Comparison of ENCODE assay signal across 9 cellular contexts in the genomic region with DNA sequence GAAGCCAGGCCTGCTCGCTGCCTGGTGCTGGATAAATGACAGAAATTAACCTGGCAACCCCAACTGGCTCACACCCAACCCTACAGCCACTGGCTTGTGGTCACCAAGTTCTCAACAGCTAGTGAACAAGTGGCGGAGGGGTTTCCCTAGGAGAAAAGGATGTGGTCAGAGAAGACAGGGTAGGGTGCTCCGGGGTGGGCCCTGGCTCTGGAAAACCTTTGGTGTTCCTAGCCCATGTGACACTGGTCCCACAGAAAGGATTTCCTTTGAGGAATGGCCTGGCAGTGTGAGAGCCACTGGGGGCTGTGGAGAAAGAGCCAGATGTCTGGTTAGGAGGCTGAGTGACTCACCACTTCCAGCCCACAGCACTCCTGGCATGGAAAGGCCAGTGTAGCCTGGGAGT. TPM values are rescaled to one million over a fixed set of nuclear protein-coding genes. Genes with fewer than 3 reads are reported as not detected.
A peak's percentile ranks its signal among the peaks of the same experiment; 100 is the strongest.
DNase-seq lines count a peak whose midpoint lies in the region; ATAC-seq, FAIRE-seq and TF ChIP-seq lines count a peak whose summit lies in the region.
"Had no signal": no experiment of that assay in that cellular context is flagged by ENCODE, and none has a peak within 500 bp of the region (broad histone marks: within the 10 kb centered on the region; RNA-seq: fewer than 3 reads in every experiment).

No MANE protein-coding gene starts in this region.

- H3K4me3 ChIP-seq in Loucy (ENCODE audit: low read length, poor library complexity, severe bottlenecking): no peak overlapping the region
- H3K4me3 ChIP-seq in bronchial epithelial cell (ENCODE audit: low read depth, low read length): no peak overlapping the region

- no peaks in the 10 kb centered on the region for H3K36me3 ChIP-seq in Loucy (ENCODE audit: insufficient read depth, low read length)
- no peaks in the 10 kb centered on the region for H3K36me3 ChIP-seq in bronchial epithelial cell (ENCODE audit: control insufficient read depth, insufficient read depth, low read length)

- no peaks in the 10 kb centered on the region for H3F3A ChIP-seq in Loucy (ENCODE audit: low read depth)

- H3K9ac ChIP-seq in Loucy (ENCODE audit: low read depth, low read length, poor library complexity, severe bottlenecking): no peak overlapping the region

- peak overlapping the region in 8 of 10 donors; percentile 47 to 89 (median 69) for H3K27ac Mint-ChIP-seq in naive thymus-derived CD8-positive, alpha-beta T cell

- peaks cover 33 to 83% (median 79%) of the 10 kb centered on the region in 4 donors for H3K4me1 Mint-ChIP-seq in naive thymus-derived CD8-positive, alpha-beta T cell

- POLR2A ChIA-PET in naive thymus-derived CD8-positive, alpha-beta T cell (lab: Charles Lee): interaction anchor here (1.1 to 2.0 kb wide), 3 partner anchors 11 to 18 kb away, joined by 3 to 5 read pairs (median 4); no protein-coding TSS in a partner anchor

- H3K27me3 ChIP-seq in Loucy (ENCODE audit: insufficient read depth, low read length, poor library complexity, severe bottlenecking) (no peaks in the 10 kb centered on the region), bronchial epithelial cell (ENCODE audit: control insufficient read depth, insufficient read depth, low read length) (peaks cover 1% of the 10 kb centered on the region)

- peaks cover 16% of the 10 kb centered on the region for H3K4me1 ChIP-seq in Loucy (ENCODE audit: insufficient read depth, low read length, poor library complexity, severe bottlenecking)

- no peaks in the 10 kb centered on the region for H3K27me3 Mint-ChIP-seq in naive thymus-derived CD8-positive, alpha-beta T cell

- no peaks in the 10 kb centered on the region for H3K9me3 Mint-ChIP-seq in naive thymus-derived CD8-positive, alpha-beta T cell

- H3K36me3 Mint-ChIP-seq in naive thymus-derived CD8-positive, alpha-beta T cell: peaks cover 0 to 37% (median 1%) of the 10 kb centered on the region in 3 donors

- peak; percentile 41 to 60 for ATAC-seq in naive thymus-derived CD8-positive, alpha-beta T cell
- ATAC-seq in HG03457 (IDR thresholded peaks at IDR 0.05; ENCODE audit: unreplicated experiment) (no peak), HG03159 (IDR thresholded peaks at IDR 0.05; ENCODE audit: unreplicated experiment) (no peak), GM21515 (IDR thresholded peaks at IDR 0.05; ENCODE audit: unreplicated experiment) (no peak)

- H3K9me2 ChIP-seq in Loucy (replicated peaks; ENCODE audit: low read depth, low read length): no peaks in the 10 kb centered on the region

- no peak overlapping the region for H2AFZ ChIP-seq in Loucy (ENCODE audit: low read length)

- no peak for FAIRE-seq in bronchial epithelial cell (lab: Jason Lieb, UNC)
- FAIRE-seq: endometrium had no signal

- TF ChIP-seq CTCF in Loucy (conservative IDR thresholded peaks at IDR 0.05; ENCODE audit: low read length) (no peak), bronchial epithelial cell (IDR thresholded peaks at IDR 0.05; ENCODE audit: insufficient read depth, low read length, severe bottlenecking) (no peak)

- peak overlapping the region in 2 of 10 donors; percentile 10 to 14 for H3K4me3 Mint-ChIP-seq in naive thymus-derived CD8-positive, alpha-beta T cell

- DNase-seq in GF-D8 (lab: John Stamatoyannopoulos, UW) (peak; percentile 10), bronchial epithelial cell (ENCODE audit: low read depth) (peak; percentile 71), GOT3 (lab: John Stamatoyannopoulos, UW) (no peak)
- peak in 1 of 10 donors; percentile 22 for DNase-seq in naive thymus-derived CD8-positive, alpha-beta T cell

- no peaks in the 10 kb centered on the region for H3K9me3 ChIP-seq in Loucy (ENCODE audit: insufficient read depth, low read depth, low read length)

- no peaks in the 10 kb centered on the region for H3K79me2 ChIP-seq in Loucy (ENCODE audit: insufficient read depth, low read length)

- H4K20me1 ChIP-seq in Loucy (ENCODE audit: insufficient read depth, low read length, poor library complexity, severe bottlenecking): no peaks in the 10 kb centered on the region

- peak overlapping the region; percentile 11 for H3K4me2 ChIP-seq in Loucy (ENCODE audit: low read depth, low read length, poor library complexity, severe bottlenecking)

RNA-seq across cellular contexts. Expression of gene SYNE3, which starts 8.7 kb away (rescaled TPM):
- 4.6 and 5.3 TPM in 2 replicates for total RNA-seq in bronchial epithelial cell
- 10 to 100 TPM; 47.1 to 48.2 TPM for total RNA-seq in naive thymus-derived CD8-positive, alpha-beta T cell
- polyA plus RNA-seq in naive thymus-derived CD8-positive, alpha-beta T cell: 1 to 10 TPM; 2.4 to 4.6 (median 4.5) TPM

RNA-seq across cellular contexts. Expression of gene GLRX5, which starts 27.1 kb away (rescaled TPM):
- 41.6 and 74.8 TPM in 2 replicates for total RNA-seq in bronchial epithelial cell
- total RNA-seq in naive thymus-derived CD8-positive, alpha-beta T cell: 10 to 100 TPM; 17.9 to 22.5 TPM
- polyA plus RNA-seq in naive thymus-derived CD8-positive, alpha-beta T cell: 10 to 100 TPM; 61.6 to 87.6 (median 67.6) TPM

Comparison
In these comparisons a context has a peak if more than half of its experiments do, and no peak if none do; other contexts are left out.
1. ATAC-seq: peak in naive thymus-derived CD8-positive, alpha-beta T cell (2 of 2); none in HG03457 (single experiment), HG03159 (single experiment) and GM21515 (single experiment).